Comparison of ENCODE assay signal across 20 cellular contexts in genomic region chr10:31773749-31774148, GRCh38.
"Had no signal": no experiment of that assay in that cellular context is flagged by ENCODE, and none has a peak within 500 bp of the region (broad histone marks: within the 10 kb centered on the region; RNA-seq: fewer than 3 reads in every experiment).

No MANE protein-coding gene starts in this region.

- H3K4me1 Mint-ChIP-seq: activated CD4-positive, alpha-beta memory T cell treated with anti-CD3 and anti-CD28 coated beads, Interleukin-2, amount 10 ng/mL, durations not matched to agents 7 days and 5 days; naive thymus-derived CD8-positive, alpha-beta T cell; stimulated activated naive CD8-positive, alpha-beta T cell treated with anti-CD3 and anti-CD28 coated beads, Interleukin-15, amount 100 ng/mL, for 72 hours had no signal

- DNase-seq: activated CD4-positive, alpha-beta memory T cell treated with anti-CD3 and anti-CD28 coated beads, Interleukin-2, amount 10 ng/mL, durations not matched to agents 7 days and 5 days; activated CD4-positive, alpha-beta T cell treated with anti-CD3 and anti-CD28 coated beads for 48 hours; activated CD4-positive, CD25-positive, alpha-beta regulatory T cell; activated naive CD4-positive, alpha-beta T cell treated with anti-CD3 and anti-CD28 coated beads for 36 hours; activated T-cell treated with anti-CD3 and anti-CD28 coated beads, Interleukin-2, amount 50 U/mL, for 24 hours; anterior cingulate cortex; brain microvascular endothelial cell; central memory CD4-positive, alpha-beta T cell; erythroblast; heart left ventricle; left ventricle myocardium superior; naive thymus-derived CD8-positive, alpha-beta T cell; stimulated activated naive CD8-positive, alpha-beta T cell treated with anti-CD3 and anti-CD28 coated beads, Interleukin-15, amount 100 ng/mL, for 72 hours; T-helper 1 cell; T1000; transverse colon had no signal

- H3K27me3 ChIP-seq: brain microvascular endothelial cell, heart left ventricle, right atrium auricular region, suprapubic skin, transverse colon had no signal

- H3K4me3 Mint-ChIP-seq: activated CD4-positive, alpha-beta memory T cell treated with anti-CD3 and anti-CD28 coated beads, Interleukin-2, amount 10 ng/mL, durations not matched to agents 7 days and 5 days; activated naive CD4-positive, alpha-beta T cell treated with anti-CD3 and anti-CD28 coated beads for 36 hours; activated T-cell treated with anti-CD3 and anti-CD28 coated beads, Interleukin-2, amount 50 U/mL, for 24 hours; naive thymus-derived CD8-positive, alpha-beta T cell; stimulated activated naive CD8-positive, alpha-beta T cell treated with anti-CD3 and anti-CD28 coated beads, Interleukin-15, amount 100 ng/mL, for 72 hours had no signal

- H3K27ac Mint-ChIP-seq: activated CD4-positive, alpha-beta memory T cell treated with anti-CD3 and anti-CD28 coated beads, Interleukin-2, amount 10 ng/mL, durations not matched to agents 7 days and 5 days; activated naive CD4-positive, alpha-beta T cell treated with anti-CD3 and anti-CD28 coated beads for 36 hours; activated T-cell treated with anti-CD3 and anti-CD28 coated beads, Interleukin-2, amount 50 U/mL, for 24 hours; naive thymus-derived CD8-positive, alpha-beta T cell; progenitor cell of endocrine pancreas; stimulated activated naive CD8-positive, alpha-beta T cell treated with anti-CD3 and anti-CD28 coated beads, Interleukin-15, amount 100 ng/mL, for 72 hours had no signal

- H3K4me1 ChIP-seq: suprapubic skin, transverse colon had no signal

- H3K27ac ChIP-seq: brain microvascular endothelial cell, heart left ventricle, right atrium auricular region, skin epidermis, suprapubic skin had no signal

- H3K27me3 Mint-ChIP-seq: activated CD4-positive, alpha-beta memory T cell treated with anti-CD3 and anti-CD28 coated beads, Interleukin-2, amount 10 ng/mL, durations not matched to agents 7 days and 5 days; activated T-cell treated with anti-CD3 and anti-CD28 coated beads, Interleukin-2, amount 50 U/mL, for 24 hours; progenitor cell of endocrine pancreas; stimulated activated naive CD8-positive, alpha-beta T cell treated with anti-CD3 and anti-CD28 coated beads, Interleukin-15, amount 100 ng/mL, for 72 hours had no signal

- H3K36me3 Mint-ChIP-seq: naive thymus-derived CD8-positive, alpha-beta T cell had no signal

- H3K9me3 ChIP-seq: right atrium auricular region, suprapubic skin, transverse colon had no signal

- ATAC-seq: heart left ventricle; left ventricle myocardium superior; naive thymus-derived CD8-positive, alpha-beta T cell; stimulated activated naive CD8-positive, alpha-beta T cell treated with anti-CD3 and anti-CD28 coated beads, Interleukin-15, amount 100 ng/mL, for 72 hours had no signal

- H3K4me3 ChIP-seq: heart left ventricle, right atrium auricular region, skin epidermis, suprapubic skin, transverse colon had no signal

- H3K9me3 Mint-ChIP-seq: activated CD4-positive, alpha-beta memory T cell treated with anti-CD3 and anti-CD28 coated beads, Interleukin-2, amount 10 ng/mL, durations not matched to agents 7 days and 5 days; activated naive CD4-positive, alpha-beta T cell treated with anti-CD3 and anti-CD28 coated beads for 36 hours; activated T-cell treated with anti-CD3 and anti-CD28 coated beads, Interleukin-2, amount 50 U/mL, for 24 hours had no signal

- H3K36me3 ChIP-seq: brain microvascular endothelial cell, heart left ventricle, right atrium auricular region, suprapubic skin, transverse colon had no signal
